ENCODE assay signal across 8 cellular contexts in the genomic region with DNA sequence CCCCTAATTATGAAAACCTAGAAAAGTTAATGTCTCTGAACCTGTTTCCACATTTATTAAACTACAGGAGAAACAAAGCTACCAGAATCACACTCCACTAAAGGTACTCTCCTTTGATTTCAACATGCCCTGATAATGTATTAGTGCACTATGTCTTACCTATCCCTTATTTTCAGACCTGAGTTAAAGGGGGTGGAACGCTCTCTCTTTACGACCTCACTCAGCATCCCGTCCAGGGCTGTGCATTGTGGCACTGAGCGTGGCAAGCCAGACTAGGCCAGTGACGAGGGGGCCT. TPM values are rescaled to one million over a fixed set of nuclear protein-coding genes. Genes with fewer than 3 reads are reported as not detected.
A peak's percentile ranks its signal among the peaks of the same experiment; 100 is the strongest.
DNase-seq lines count a peak whose midpoint lies in the region; ATAC-seq and TF ChIP-seq lines count a peak whose summit lies in the region.

No MANE protein-coding gene starts in this region.

- H3K36me3 Mint-ChIP-seq in T-helper 17 cell (ENCODE audit: low read depth) (peaks cover 6% of the 10 kb centered on the region), glutamatergic neuron (ENCODE audit: unreplicated experiment) (no peaks in the 10 kb centered on the region)

- no peak for TF ChIP-seq POLR2A in gastrocnemius medialis (IDR thresholded peaks at IDR 0.05)

- H3K27ac Mint-ChIP-seq in T-helper 17 cell (peak overlapping the region; percentile 99), glutamatergic neuron (ENCODE audit: unreplicated experiment) (peak overlapping the region; percentile 94)

- peaks cover 17 to 31% of the 10 kb centered on the region in 2 donors for H3K4me1 ChIP-seq in gastrocnemius medialis

- no peaks in the 10 kb centered on the region for H3K27me3 ChIP-seq in gastrocnemius medialis

- no peak for TF ChIP-seq CTCF in glutamatergic neuron (IDR thresholded peaks at IDR 0.05; ENCODE audit: partially characterized antibody, unreplicated experiment)
- TF ChIP-seq CTCF in gastrocnemius medialis (IDR thresholded peaks at IDR 0.05 in 4 of 5, conservative IDR thresholded peaks at IDR 0.05 in 1 of 5): no peak

- H3K4me1 Mint-ChIP-seq in T-helper 17 cell (peaks cover 26% of the 10 kb centered on the region), glutamatergic neuron (ENCODE audit: low read depth, unreplicated experiment) (peaks cover 7% of the 10 kb centered on the region)

- no peaks in the 10 kb centered on the region for H3K27me3 Mint-ChIP-seq in T-helper 17 cell
- peaks cover 4% of the 10 kb centered on the region for H3K27me3 Mint-ChIP-seq in glutamatergic neuron (ENCODE audit: unreplicated experiment)

- DNase-seq in stimulated activated CD4-positive, alpha-beta T cell treated with anti-CD3 and anti-CD28 coated beads, Interleukin-2, amount 100 ng/mL, for 4 hours (ENCODE audit: low read depth): peak; percentile 15
- DNase-seq in stimulated activated CD4-positive, alpha-beta T cell treated with anti-CD3 and anti-CD28 coated beads, Interleukin-15, amount 100 ng/mL, for 24 hours: no peak
- no peak for DNase-seq in T-helper 17 cell
- DNase-seq in glutamatergic neuron: no peak
- DNase-seq in gastrocnemius medialis: peak in 1 of 2 donors; percentile 18
- DNase-seq in NCI-H2196 treated with DMSO at 0.1 percent for 48 hours (lab: John Stamatoyannopoulos, UW; ENCODE audit: unreplicated experiment): no peak
- no peak for DNase-seq in NCI-H345 treated with DMSO at 0.1 percent for 48 hours (lab: John Stamatoyannopoulos, UW; ENCODE audit: unreplicated experiment)
- DNase-seq in NCI-H1105 treated with DMSO at 0.1 percent for 48 hours (lab: John Stamatoyannopoulos, UW): no peak

- peaks cover 0 to 17% of the 10 kb centered on the region in 2 donors for H3K36me3 ChIP-seq in gastrocnemius medialis

- in situ Hi-C loops in gastrocnemius medialis (cut with MboI; ENCODE audit: low sequenced_read_pairs in 4 of 4): no loop called here

- H3K4me3 Mint-ChIP-seq in T-helper 17 cell: peak overlapping the region; percentile 100
- H3K4me3 Mint-ChIP-seq in glutamatergic neuron (ENCODE audit: unreplicated experiment): peak overlapping the region; percentile 97

- intact Hi-C loops in gastrocnemius medialis (cut with DNase I; ENCODE audit: low total_unique reads): loop anchor here (1.0 kb wide), 1 partner anchor 11 kb away; no protein-coding TSS in a partner anchor

- peak overlapping the region; percentile 95 to 99 (median 95) for H3K27ac ChIP-seq in gastrocnemius medialis

- H3K9me3 Mint-ChIP-seq in glutamatergic neuron (ENCODE audit: unreplicated experiment): peaks cover 1% of the 10 kb centered on the region

- peak overlapping the region; percentile 83 to 97 (median 86) for H3K4me3 ChIP-seq in gastrocnemius medialis

- ATAC-seq in T-helper 17 cell: peak; percentile 41
- peak in 1 of 2 donors; percentile 74 for ATAC-seq in gastrocnemius medialis

- H3K9me3 ChIP-seq in T-helper 17 cell (ENCODE audit: control insufficient read depth, low read length, poor library complexity, severe bottlenecking) (no peaks in the 10 kb centered on the region), gastrocnemius medialis (no peaks in the 10 kb centered on the region)

RNA-seq across cellular contexts. Expression of a gene that starts 0.7 kb away (rescaled TPM):
- total RNA-seq in T-helper 17 cell (10 to 100 TPM; 26.4 to 31.1 TPM), glutamatergic neuron (ENCODE audit: unreplicated experiment) (44.4 TPM), gastrocnemius medialis (100 to 1,000 TPM in 2 of 4 donors, 10 to 100 TPM in 2; 56.9 to 129 (median 103) TPM)

RNA-seq across cellular contexts. Expression of a gene that starts 11.3 kb away (rescaled TPM):
- total RNA-seq in T-helper 17 cell (10 to 100 TPM; 32.9 to 49.8 TPM), glutamatergic neuron (ENCODE audit: unreplicated experiment) (52.9 TPM), gastrocnemius medialis (100 to 1,000 TPM; 109 to 263 (median 211) TPM)

RNA-seq across cellular contexts. Expression of a gene that starts 53.2 kb away (rescaled TPM):
- total RNA-seq in T-helper 17 cell (under 1 TPM in 1 of 2 donors, not detected in 1; 0.99 TPM), glutamatergic neuron (ENCODE audit: unreplicated experiment) (6.3 TPM), gastrocnemius medialis (1 to 10 TPM; 3.3 to 6.7 (median 4.7) TPM)
